1 cellular context compared by ENCODE assay signal in the genomic region with DNA sequence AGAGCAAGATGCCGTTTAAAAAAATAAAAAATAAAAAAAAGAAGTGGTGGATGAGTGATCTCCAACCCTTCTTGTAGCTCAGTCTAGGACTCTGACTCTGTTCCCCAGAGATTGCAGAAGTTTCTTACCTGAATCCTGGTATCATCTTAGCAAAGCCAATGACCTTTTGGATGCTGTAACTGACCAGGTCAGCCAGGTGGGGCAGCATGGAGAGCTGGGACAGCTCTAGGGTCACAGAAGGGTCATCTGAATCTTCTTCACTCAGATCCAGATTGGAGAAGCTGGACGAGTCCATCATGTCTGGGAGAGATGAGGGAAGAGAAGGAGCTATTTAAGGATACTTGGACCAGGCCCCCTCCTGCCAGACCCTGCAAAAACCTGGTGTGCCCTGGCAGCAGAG.
TF ChIP-seq lines count a peak whose summit lies in the region.

No MANE protein-coding gene starts in this region.

TF ChIP-seq in GM23338, 12 proteins besides CTCF, POLR2A, EP300 and RAD21 (continued from another document):
- TF ChIP-seq, protein P1, sequence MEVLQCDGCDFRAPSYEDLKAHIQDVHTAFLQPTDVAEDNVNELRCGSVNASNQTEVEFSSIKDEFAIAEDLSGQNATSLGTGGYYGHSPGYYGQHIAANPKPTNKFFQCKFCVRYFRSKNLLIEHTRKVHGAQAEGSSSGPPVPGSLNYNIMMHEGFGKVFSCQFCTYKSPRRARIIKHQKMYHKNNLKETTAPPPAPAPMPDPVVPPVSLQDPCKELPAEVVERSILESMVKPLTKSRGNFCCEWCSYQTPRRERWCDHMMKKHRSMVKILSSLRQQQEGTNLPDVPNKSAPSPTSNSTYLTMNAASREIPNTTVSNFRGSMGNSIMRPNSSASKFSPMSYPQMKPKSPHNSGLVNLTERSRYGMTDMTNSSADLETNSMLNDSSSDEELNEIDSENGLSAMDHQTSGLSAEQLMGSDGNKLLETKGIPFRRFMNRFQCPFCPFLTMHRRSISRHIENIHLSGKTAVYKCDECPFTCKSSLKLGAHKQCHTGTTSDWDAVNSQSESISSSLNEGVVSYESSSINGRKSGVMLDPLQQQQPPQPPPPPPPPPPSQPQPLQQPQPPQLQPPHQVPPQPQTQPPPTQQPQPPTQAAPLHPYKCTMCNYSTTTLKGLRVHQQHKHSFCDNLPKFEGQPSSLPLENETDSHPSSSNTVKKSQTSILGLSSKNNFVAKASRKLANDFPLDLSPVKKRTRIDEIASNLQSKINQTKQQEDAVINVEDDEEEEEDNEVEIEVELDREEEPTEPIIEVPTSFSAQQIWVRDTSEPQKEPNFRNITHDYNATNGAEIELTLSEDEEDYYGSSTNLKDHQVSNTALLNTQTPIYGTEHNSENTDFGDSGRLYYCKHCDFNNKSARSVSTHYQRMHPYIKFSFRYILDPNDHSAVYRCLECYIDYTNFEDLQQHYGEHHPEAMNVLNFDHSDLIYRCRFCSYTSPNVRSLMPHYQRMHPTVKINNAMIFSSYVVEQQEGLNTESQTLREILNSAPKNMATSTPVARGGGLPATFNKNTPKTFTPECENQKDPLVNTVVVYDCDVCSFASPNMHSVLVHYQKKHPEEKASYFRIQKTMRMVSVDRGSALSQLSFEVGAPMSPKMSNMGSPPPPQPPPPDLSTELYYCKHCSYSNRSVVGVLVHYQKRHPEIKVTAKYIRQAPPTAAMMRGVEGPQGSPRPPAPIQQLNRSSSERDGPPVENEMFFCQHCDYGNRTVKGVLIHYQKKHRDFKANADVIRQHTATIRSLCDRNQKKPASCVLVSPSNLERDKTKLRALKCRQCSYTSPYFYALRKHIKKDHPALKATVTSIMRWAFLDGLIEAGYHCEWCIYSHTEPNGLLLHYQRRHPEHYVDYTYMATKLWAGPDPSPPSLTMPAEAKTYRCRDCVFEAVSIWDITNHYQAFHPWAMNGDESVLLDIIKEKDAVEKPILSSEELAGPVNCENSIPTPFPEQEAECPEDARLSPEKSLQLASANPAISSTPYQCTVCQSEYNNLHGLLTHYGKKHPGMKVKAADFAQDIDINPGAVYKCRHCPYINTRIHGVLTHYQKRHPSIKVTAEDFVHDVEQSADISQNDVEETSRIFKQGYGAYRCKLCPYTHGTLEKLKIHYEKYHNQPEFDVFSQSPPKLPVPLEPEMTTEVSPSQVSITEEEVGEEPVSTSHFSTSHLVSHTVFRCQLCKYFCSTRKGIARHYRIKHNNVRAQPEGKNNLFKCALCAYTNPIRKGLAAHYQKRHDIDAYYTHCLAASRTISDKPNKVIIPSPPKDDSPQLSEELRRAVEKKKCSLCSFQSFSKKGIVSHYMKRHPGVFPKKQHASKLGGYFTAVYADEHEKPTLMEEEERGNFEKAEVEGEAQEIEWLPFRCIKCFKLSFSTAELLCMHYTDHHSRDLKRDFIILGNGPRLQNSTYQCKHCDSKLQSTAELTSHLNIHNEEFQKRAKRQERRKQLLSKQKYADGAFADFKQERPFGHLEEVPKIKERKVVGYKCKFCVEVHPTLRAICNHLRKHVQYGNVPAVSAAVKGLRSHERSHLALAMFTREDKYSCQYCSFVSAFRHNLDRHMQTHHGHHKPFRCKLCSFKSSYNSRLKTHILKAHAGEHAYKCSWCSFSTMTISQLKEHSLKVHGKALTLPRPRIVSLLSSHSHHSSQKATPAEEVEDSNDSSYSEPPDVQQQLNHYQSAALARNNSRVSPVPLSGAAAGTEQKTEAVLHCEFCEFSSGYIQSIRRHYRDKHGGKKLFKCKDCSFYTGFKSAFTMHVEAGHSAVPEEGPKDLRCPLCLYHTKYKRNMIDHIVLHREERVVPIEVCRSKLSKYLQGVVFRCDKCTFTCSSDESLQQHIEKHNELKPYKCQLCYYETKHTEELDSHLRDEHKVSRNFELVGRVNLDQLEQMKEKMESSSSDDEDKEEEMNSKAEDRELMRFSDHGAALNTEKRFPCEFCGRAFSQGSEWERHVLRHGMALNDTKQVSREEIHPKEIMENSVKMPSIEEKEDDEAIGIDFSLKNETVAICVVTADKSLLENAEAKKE (CRISPR knock-in tag; IDR thresholded peaks at IDR 0.05), result no peak
- TF ChIP-seq EZH2 (IDR thresholded peaks at IDR 0.05; ENCODE audit: low read depth, unreplicated experiment) (no peak), NANOG (IDR thresholded peaks at IDR 0.05; ENCODE audit: borderline replicate concordance) (no peak), POLR2AphosphoS5 (IDR thresholded peaks at IDR 0.05; ENCODE audit: low read depth) (no peak)
- TF ChIP-seq, protein P2, sequence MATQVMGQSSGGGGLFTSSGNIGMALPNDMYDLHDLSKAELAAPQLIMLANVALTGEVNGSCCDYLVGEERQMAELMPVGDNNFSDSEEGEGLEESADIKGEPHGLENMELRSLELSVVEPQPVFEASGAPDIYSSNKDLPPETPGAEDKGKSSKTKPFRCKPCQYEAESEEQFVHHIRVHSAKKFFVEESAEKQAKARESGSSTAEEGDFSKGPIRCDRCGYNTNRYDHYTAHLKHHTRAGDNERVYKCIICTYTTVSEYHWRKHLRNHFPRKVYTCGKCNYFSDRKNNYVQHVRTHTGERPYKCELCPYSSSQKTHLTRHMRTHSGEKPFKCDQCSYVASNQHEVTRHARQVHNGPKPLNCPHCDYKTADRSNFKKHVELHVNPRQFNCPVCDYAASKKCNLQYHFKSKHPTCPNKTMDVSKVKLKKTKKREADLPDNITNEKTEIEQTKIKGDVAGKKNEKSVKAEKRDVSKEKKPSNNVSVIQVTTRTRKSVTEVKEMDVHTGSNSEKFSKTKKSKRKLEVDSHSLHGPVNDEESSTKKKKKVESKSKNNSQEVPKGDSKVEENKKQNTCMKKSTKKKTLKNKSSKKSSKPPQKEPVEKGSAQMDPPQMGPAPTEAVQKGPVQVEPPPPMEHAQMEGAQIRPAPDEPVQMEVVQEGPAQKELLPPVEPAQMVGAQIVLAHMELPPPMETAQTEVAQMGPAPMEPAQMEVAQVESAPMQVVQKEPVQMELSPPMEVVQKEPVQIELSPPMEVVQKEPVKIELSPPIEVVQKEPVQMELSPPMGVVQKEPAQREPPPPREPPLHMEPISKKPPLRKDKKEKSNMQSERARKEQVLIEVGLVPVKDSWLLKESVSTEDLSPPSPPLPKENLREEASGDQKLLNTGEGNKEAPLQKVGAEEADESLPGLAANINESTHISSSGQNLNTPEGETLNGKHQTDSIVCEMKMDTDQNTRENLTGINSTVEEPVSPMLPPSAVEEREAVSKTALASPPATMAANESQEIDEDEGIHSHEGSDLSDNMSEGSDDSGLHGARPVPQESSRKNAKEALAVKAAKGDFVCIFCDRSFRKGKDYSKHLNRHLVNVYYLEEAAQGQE (IDR thresholded peaks at IDR 0.05; ENCODE audit: unreplicated experiment), result no peak
- TF ChIP-seq, protein P3, sequence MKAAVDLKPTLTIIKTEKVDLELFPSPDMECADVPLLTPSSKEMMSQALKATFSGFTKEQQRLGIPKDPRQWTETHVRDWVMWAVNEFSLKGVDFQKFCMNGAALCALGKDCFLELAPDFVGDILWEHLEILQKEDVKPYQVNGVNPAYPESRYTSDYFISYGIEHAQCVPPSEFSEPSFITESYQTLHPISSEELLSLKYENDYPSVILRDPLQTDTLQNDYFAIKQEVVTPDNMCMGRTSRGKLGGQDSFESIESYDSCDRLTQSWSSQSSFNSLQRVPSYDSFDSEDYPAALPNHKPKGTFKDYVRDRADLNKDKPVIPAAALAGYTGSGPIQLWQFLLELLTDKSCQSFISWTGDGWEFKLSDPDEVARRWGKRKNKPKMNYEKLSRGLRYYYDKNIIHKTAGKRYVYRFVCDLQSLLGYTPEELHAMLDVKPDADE (IDR thresholded peaks at IDR 0.05), result no peak
